ENCODE assay signal across 1 cellular context in genomic region chr10:52621635-52622079, GRCh38.
TF ChIP-seq lines count a peak whose summit lies in the region.

No MANE protein-coding gene starts in this region.

TF ChIP-seq in HepG2, 621 proteins besides CTCF, POLR2A, EP300 and RAD21 (continued from another document):
- TF ChIP-seq HOMEZ (CRISPR knock-in tag; IDR thresholded peaks at IDR 0.05; ENCODE audit: low read depth) (no peak), ESRRA (CRISPR knock-in tag; IDR thresholded peaks at IDR 0.05; ENCODE audit: low read depth) (no peak), PLRG1 (conservative IDR thresholded peaks at IDR 0.05) (no peak), ZSCAN20 (CRISPR knock-in tag; IDR thresholded peaks at IDR 0.05; ENCODE audit: borderline replicate concordance) (no peak), CBX1 (IDR thresholded peaks at IDR 0.05; ENCODE audit: low read depth) (no peak), ZNF619 (CRISPR knock-in tag; IDR thresholded peaks at IDR 0.05) (no peak)
